In genomic region chr16:48511071-48511540, GRCh38 we compare ENCODE assay signal across 16 cellular contexts.
DNase-seq lines count a peak whose midpoint lies in the region; ATAC-seq, FAIRE-seq and TF ChIP-seq lines count a peak whose summit lies in the region.
"Had no signal": no experiment of that assay in that cellular context is flagged by ENCODE, and none has a peak within 500 bp of the region (broad histone marks: within the 10 kb centered on the region; RNA-seq: fewer than 3 reads in every experiment).

No MANE protein-coding gene starts in this region.

- H2BK12ac ChIP-seq in neuronal stem cell (ENCODE audit: low read length), result no peak overlapping the region

- H3K27me3 Mint-ChIP-seq in natural killer cell treated with Interleukin-12 subunit alpha and Interleukin-12 subunit beta and Interleukin-15 and Interleukin-18, amount 100 ng/mL, for 72 hours, result peaks cover 6 to 13% of the 10 kb centered on the region in 2 donors

- H3K18ac ChIP-seq in neuronal stem cell (ENCODE audit: low read length), result peak overlapping the region; percentile 86

- no peak for FAIRE-seq in urothelium cell line (lab: Jason Lieb, UNC)

- DNase-seq in AG08396 (ENCODE audit: low spot score) (peak; percentile 80), HT1080 (ENCODE audit: low read depth) (peak; percentile 11), fibroblast of mammary gland (ENCODE audit: low read depth) (peak; percentile 75), neuronal stem cell (ENCODE audit: low spot score) (no peak), superior temporal gyrus (ENCODE audit: extremely low spot score) (no peak), urothelium cell line (ENCODE audit: low spot score) (no peak), DMS114 treated with DMSO at 0.1 percent for 48 hours (lab: John Stamatoyannopoulos, UW; ENCODE audit: unreplicated experiment) (no peak)
- no peak for DNase-seq in natural killer cell treated with Interleukin-12 subunit alpha and Interleukin-12 subunit beta and Interleukin-15 and Interleukin-18, amount 100 ng/mL, for 72 hours (ENCODE audit: low spot score)
- DNase-seq: caudate nucleus, gastrocnemius medialis, GDM1, MM.1S, NCI-H345, transverse colon had no signal

- H3K9me3 Mint-ChIP-seq in natural killer cell treated with Interleukin-12 subunit alpha and Interleukin-12 subunit beta and Interleukin-15 and Interleukin-18, amount 100 ng/mL, for 72 hours, result peaks cover 5% of the 10 kb centered on the region

- no peak overlapping the region for H3K4me2 ChIP-seq in neuronal stem cell (ENCODE audit: insufficient read depth, low read length, poor library complexity, severe bottlenecking)
- H3K4me2 ChIP-seq: BLaER1 treated with 17β-estradiol and CSF1 and Interleukin-3, amounts not matched to agents 10 nM and 100 nM had no signal

- H2BK120ac ChIP-seq in neuronal stem cell (ENCODE audit: low read depth, low read length), result no peak overlapping the region

- no peak overlapping the region for H3K4me3 Mint-ChIP-seq in natural killer cell treated with Interleukin-12 subunit alpha and Interleukin-12 subunit beta and Interleukin-15 and Interleukin-18, amount 100 ng/mL, for 72 hours

- H3K4me3 ChIP-seq in fibroblast of mammary gland (ENCODE audit: control insufficient read depth, low read depth, low read length) (no peak overlapping the region), neuronal stem cell (ENCODE audit: low read length in 2 of 2) (no peak overlapping the region)
- H3K4me3 ChIP-seq: BLaER1 treated with 17β-estradiol and CSF1 and Interleukin-3, amounts not matched to agents 10 nM and 100 nM; gastrocnemius medialis; transverse colon had no signal

- no peak for TF ChIP-seq CTCF in fibroblast of mammary gland (conservative IDR thresholded peaks at IDR 0.05; ENCODE audit: control insufficient read depth, insufficient read depth, low read depth, low read length)

- H3K36me3 ChIP-seq in neuronal stem cell (replicated peaks in 1 of 2; ENCODE audit: control insufficient read depth in 2 of 2, insufficient read depth in 2 of 2, low read length in 2 of 2), result no peaks in the 10 kb centered on the region
- H3K36me3 ChIP-seq: BLaER1 treated with 17β-estradiol and CSF1 and Interleukin-3, amounts not matched to agents 10 nM and 100 nM; gastrocnemius medialis; transverse colon had no signal

- no peak overlapping the region for H2BK5ac ChIP-seq in neuronal stem cell (ENCODE audit: low read length)

- peaks cover 0 to 2% of the 10 kb centered on the region in 2 donors for H3K4me1 Mint-ChIP-seq in natural killer cell treated with Interleukin-12 subunit alpha and Interleukin-12 subunit beta and Interleukin-15 and Interleukin-18, amount 100 ng/mL, for 72 hours (ENCODE audit: low read depth in 2 of 2)

- peak overlapping the region; percentile 15 for H3K9ac ChIP-seq in neuronal stem cell (ENCODE audit: low read depth, low read length, poor library complexity)
- H3K9ac ChIP-seq: BLaER1 treated with 17β-estradiol and CSF1 and Interleukin-3, amounts not matched to agents 10 nM and 100 nM had no signal

- H2AK5ac ChIP-seq in neuronal stem cell (ENCODE audit: low read depth, low read length), result peak overlapping the region; percentile 78

- peak overlapping the region; percentile 68 for H3K23ac ChIP-seq in neuronal stem cell (ENCODE audit: low read depth, low read length, poor library complexity)

- H3K79me1 ChIP-seq in neuronal stem cell (ENCODE audit: low read depth, low read length), result no peaks in the 10 kb centered on the region

- no peak for ATAC-seq in natural killer cell treated with Interleukin-12 subunit alpha and Interleukin-12 subunit beta and Interleukin-15 and Interleukin-18, amount 100 ng/mL, for 72 hours
- ATAC-seq: gastrocnemius medialis had no signal

- peak overlapping the region in 1 of 2 donors; percentile 9 for H3K27ac Mint-ChIP-seq in natural killer cell treated with Interleukin-12 subunit alpha and Interleukin-12 subunit beta and Interleukin-15 and Interleukin-18, amount 100 ng/mL, for 72 hours

- H3K9me3 ChIP-seq in neuronal stem cell (replicated peaks in 1 of 2; ENCODE audit: control insufficient read depth in 2 of 2, insufficient read depth in 1 of 2, low read depth in 1 of 2, low read length in 2 of 2), result peaks cover 0 to 7% of the 10 kb centered on the region in 2 donors
- H3K9me3 ChIP-seq: gastrocnemius medialis, transverse colon had no signal

- no peak overlapping the region for H4K91ac ChIP-seq in neuronal stem cell (ENCODE audit: low read depth, low read length, poor library complexity)

- H2AFZ ChIP-seq in neuronal stem cell (ENCODE audit: low read length), result no peak overlapping the region

- no peaks in the 10 kb centered on the region for H3K36me3 Mint-ChIP-seq in natural killer cell treated with Interleukin-12 subunit alpha and Interleukin-12 subunit beta and Interleukin-15 and Interleukin-18, amount 100 ng/mL, for 72 hours

- H3K4me1 ChIP-seq in neuronal stem cell (ENCODE audit: control insufficient read depth in 2 of 2, insufficient read depth in 1 of 2, low read depth in 1 of 2, low read length in 2 of 2), result no peaks in the 10 kb centered on the region
- H3K4me1 ChIP-seq: BLaER1 treated with 17β-estradiol and CSF1 and Interleukin-3, amounts not matched to agents 10 nM and 100 nM; gastrocnemius medialis; transverse colon had no signal

- no peaks in the 10 kb centered on the region for H3K27me3 ChIP-seq in neuronal stem cell (ENCODE audit: control insufficient read depth in 3 of 3, insufficient read depth in 3 of 3, low read depth in 1 of 3, low read length in 3 of 3)
- H3K27me3 ChIP-seq: BLaER1 treated with 17β-estradiol and CSF1 and Interleukin-3, amounts not matched to agents 10 nM and 100 nM; gastrocnemius medialis; transverse colon had no signal

- no peak overlapping the region for H3K27ac ChIP-seq in neuronal stem cell (replicated peaks; ENCODE audit: low read length)
- H3K27ac ChIP-seq: BLaER1 treated with 17β-estradiol and CSF1 and Interleukin-3, amounts not matched to agents 10 nM and 100 nM; gastrocnemius medialis; transverse colon; VCaP had no signal

- no peak overlapping the region for H2BK15ac ChIP-seq in neuronal stem cell (ENCODE audit: low read length)

- no CpG with 5 or more reads among the region's 8 CpGs for WGBS in neuronal stem cell (ENCODE audit: extremely low coverage in 2 of 2, insufficient read length in 2 of 2, insufficient replicate concordance in 1 of 2), 2 donors

- no peak overlapping the region for H4K8ac ChIP-seq in neuronal stem cell (ENCODE audit: low read depth, low read length)

- no peak overlapping the region for H3K14ac ChIP-seq in neuronal stem cell (ENCODE audit: low read length)

- H3K4ac ChIP-seq in neuronal stem cell (ENCODE audit: low read length), result no peak overlapping the region

Comparison
In these comparisons a context has a peak if more than half of its experiments do, and no peak if none do; other contexts are left out.
1. DNase-seq: peak in AG08396 (single experiment), HT1080 (single experiment) and fibroblast of mammary gland (single experiment); none in neuronal stem cell (single experiment), superior temporal gyrus (single experiment), urothelium cell line (single experiment), natural killer cell treated with Interleukin-12 subunit alpha and Interleukin-12 subunit beta and Interleukin-15 and Interleukin-18, amount 100 ng/mL, for 72 hours (single experiment) and DMS114 treated with DMSO at 0.1 percent for 48 hours (single experiment).